19 cellular contexts compared by ENCODE assay signal in the genomic region with DNA sequence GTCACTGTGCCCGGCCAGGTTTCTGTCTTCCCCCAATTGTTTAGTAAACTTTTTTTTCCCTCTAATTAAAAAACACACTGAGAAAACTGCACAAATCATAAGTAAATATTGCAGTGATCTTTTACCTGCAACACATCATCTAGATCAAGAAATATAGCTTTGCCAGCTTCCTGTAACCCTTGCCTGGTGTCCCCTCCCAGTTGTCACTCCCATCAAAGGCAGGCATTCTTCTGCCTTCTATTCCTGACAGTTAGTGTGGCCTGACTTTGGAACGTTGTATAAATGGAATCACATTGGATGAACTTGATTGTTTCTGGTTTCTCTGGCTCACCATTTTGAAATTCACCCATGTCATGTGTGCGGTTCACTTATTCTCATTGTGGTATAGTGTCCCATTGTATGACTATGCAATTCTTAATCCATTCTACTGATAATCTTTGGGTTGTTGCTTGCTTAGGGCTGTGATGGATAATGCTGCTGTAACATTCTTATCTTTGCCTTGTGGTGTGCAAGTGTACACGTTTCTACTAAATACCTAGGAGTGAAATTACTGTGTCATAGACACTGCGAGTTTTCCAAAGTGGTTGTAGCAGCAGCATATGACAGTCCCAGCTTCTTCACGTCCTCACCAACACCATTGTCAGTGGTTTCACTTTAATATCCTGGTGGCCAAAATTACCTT.
"Had no signal": no experiment of that assay in that cellular context is flagged by ENCODE, and none has a peak within 500 bp of the region (broad histone marks: within the 10 kb centered on the region; RNA-seq: fewer than 3 reads in every experiment).

No MANE protein-coding gene starts in this region.

- ATAC-seq: activated CD8-positive, alpha-beta memory T cell treated with anti-CD3 and anti-CD28 coated beads, Interleukin-2, amount 10 ng/mL, durations not matched to agents 7 days and 5 days; heart right ventricle; stimulated activated memory B cell treated with anti-CD40 and anti-IgM and Interleukin-4, amounts not matched to agents 10 μg/mL and 1 μg/mL and 100 μg/mL, for 72 hours had no signal

- H3K36me3 ChIP-seq: esophagus muscularis mucosa, heart right ventricle, neutrophil, pancreas, right lobe of liver, spleen had no signal

- DNase-seq: activated CD4-positive, alpha-beta memory T cell treated with anti-CD3 and anti-CD28 coated beads, Interleukin-2, amount 10 ng/mL, durations not matched to agents 7 days and 5 days; activated CD4-positive, alpha-beta T cell treated with anti-CD3 and anti-CD28 coated beads for 48 hours; activated CD4-positive, CD25-positive, alpha-beta regulatory T cell; activated CD8-positive, alpha-beta memory T cell treated with anti-CD3 and anti-CD28 coated beads, Interleukin-2, amount 10 ng/mL, durations not matched to agents 7 days and 5 days; activated naive CD4-positive, alpha-beta T cell treated with anti-CD3 and anti-CD28 coated beads for 36 hours; aorta; effector CD8-positive, alpha-beta T cell; heart right ventricle; immature natural killer cell; kidney glomerular epithelial cell; mesenchymal stem cell; natural killer cell; pancreas; right lobe of liver; spleen; stimulated activated CD4-positive, alpha-beta T cell treated with anti-CD3 and anti-CD28 coated beads, Interleukin-4, amount 100 ng/mL, for 4 hours had no signal

- H3K4me3 ChIP-seq: esophagus muscularis mucosa, heart right ventricle, pancreas, right lobe of liver, spleen had no signal

- H3K9me3 ChIP-seq: esophagus muscularis mucosa, heart right ventricle, neutrophil, pancreas, right lobe of liver, spleen had no signal

- H3K27ac ChIP-seq: esophagus muscularis mucosa, heart right ventricle, neutrophil, pancreas, right lobe of liver, spleen had no signal

- H3K27me3 ChIP-seq: esophagus muscularis mucosa, heart right ventricle, neutrophil, pancreas, right lobe of liver had no signal
